Comparison of ENCODE assay signal across 34 cellular contexts in genomic region chr15:29207027-29207757, GRCh38.
"Had no signal": no experiment of that assay in that cellular context is flagged by ENCODE, and none has a peak within 500 bp of the region (broad histone marks: within the 10 kb centered on the region; RNA-seq: fewer than 3 reads in every experiment).

No MANE protein-coding gene starts in this region.

- ATAC-seq: activated CD4-positive, alpha-beta T cell treated with anti-CD3 and anti-CD28 coated beads for 36 hours; activated CD8-positive, alpha-beta memory T cell treated with anti-CD3 and anti-CD28 coated beads, Interleukin-2, amount 10 ng/mL, durations not matched to agents 7 days and 5 days; activated CD8-positive, alpha-beta T cell treated with anti-CD3 and anti-CD28 coated beads, Interleukin-2, amount 10 ng/mL, durations not matched to agents 7 days and 5 days; activated naive CD8-positive, alpha-beta T cell treated with anti-CD3 and anti-CD28 coated beads, Interleukin-2, amount 50 U/mL, for 24 hours; effector memory CD8-positive, alpha-beta T cell; T-helper 17 cell had no signal

- H3K27me3 ChIP-seq: adrenal gland, breast epithelium had no signal

- H3K4me1 ChIP-seq: adrenal gland, breast epithelium had no signal

- H3K36me3 ChIP-seq: adrenal gland, breast epithelium had no signal

- H3K27ac Mint-ChIP-seq: activated CD4-positive, alpha-beta memory T cell treated with anti-CD3 and anti-CD28 coated beads for 36 hours; activated CD4-positive, alpha-beta T cell treated with anti-CD3 and anti-CD28 coated beads for 36 hours; activated CD4-positive, alpha-beta T cell treated with anti-CD3 and anti-CD28 coated beads, Interleukin-2, amount 10 ng/mL, durations not matched to agents 24 days and 14 days; activated CD8-positive, alpha-beta memory T cell treated with anti-CD3 and anti-CD28 coated beads, Interleukin-2, amount 10 ng/mL, durations not matched to agents 7 days and 5 days; activated CD8-positive, alpha-beta T cell treated with anti-CD3 and anti-CD28 coated beads, Interleukin-2, amount 10 ng/mL, durations not matched to agents 7 days and 5 days; activated naive CD4-positive, alpha-beta T cell treated with anti-CD3 and anti-CD28 coated beads for 36 hours; activated naive CD4-positive, alpha-beta T cell treated with anti-CD3 and anti-CD28 coated beads, Interleukin-2, amount 50 U/mL, for 24 hours; activated naive CD8-positive, alpha-beta T cell treated with anti-CD3 and anti-CD28 coated beads for 36 hours; activated naive CD8-positive, alpha-beta T cell treated with anti-CD3 and anti-CD28 coated beads, Interleukin-2, amount 50 U/mL, for 24 hours; activated T-helper 1 cell treated with anti-CD3 and anti-CD28 coated beads, Interleukin-12 subunit alpha, Interleukin-12 subunit beta, Interleukin-2, Interleukin-4 antibody, amounts not matched to agents 30 ng/mL and 10 ng/mL and 1 ng/mL, durations not matched to agents 14 hours and 24 hours and 36 hours; activated T-helper 2 cell treated with anti-CD3 and anti-CD28 coated beads, Interferon-gamma antibody, Interleukin-2, Interleukin-4, amounts not matched to agents 10 μg/mL and 5 μg/mL and 100 μg/mL, durations not matched to agents 14 hours and 24 hours and 36 hours; brain; dendritic cell treated with granulocyte-macrophage colony-stimulating factor and Interleukin-4, amounts not matched to agents 40 ng/mL and 50 ng/mL, for 4 days; effector memory CD8-positive, alpha-beta T cell; T-helper 17 cell; T-helper 2 cell treated with Interferon-gamma antibody and Interleukin-4, amounts not matched to agents 5 μg/mL and 100 μg/mL, for 36 hours had no signal

- H3K27me3 Mint-ChIP-seq: dendritic cell treated with granulocyte-macrophage colony-stimulating factor and Interleukin-4, amounts not matched to agents 40 ng/mL and 50 ng/mL, for 4 days had no signal

- H3K4me3 ChIP-seq: adrenal gland, breast epithelium, coronary artery had no signal

- H3K9me3 Mint-ChIP-seq: activated CD4-positive, alpha-beta memory T cell treated with anti-CD3 and anti-CD28 coated beads for 36 hours; activated CD4-positive, alpha-beta T cell treated with anti-CD3 and anti-CD28 coated beads, Interleukin-2, amount 10 ng/mL, durations not matched to agents 24 days and 14 days; activated naive CD4-positive, alpha-beta T cell treated with anti-CD3 and anti-CD28 coated beads for 36 hours; activated naive CD4-positive, alpha-beta T cell treated with anti-CD3 and anti-CD28 coated beads, Interleukin-2, amount 50 U/mL, for 24 hours; activated naive CD8-positive, alpha-beta T cell treated with anti-CD3 and anti-CD28 coated beads for 36 hours; activated naive CD8-positive, alpha-beta T cell treated with anti-CD3 and anti-CD28 coated beads, Interleukin-2, amount 50 U/mL, for 24 hours; activated T-helper 1 cell treated with anti-CD3 and anti-CD28 coated beads, Interleukin-12 subunit alpha, Interleukin-12 subunit beta, Interleukin-2, Interleukin-4 antibody, amounts not matched to agents 30 ng/mL and 10 ng/mL and 1 ng/mL, durations not matched to agents 14 hours and 24 hours and 36 hours; activated T-helper 2 cell treated with anti-CD3 and anti-CD28 coated beads, Interferon-gamma antibody, Interleukin-2, Interleukin-4, amounts not matched to agents 10 μg/mL and 5 μg/mL and 100 μg/mL, durations not matched to agents 14 hours and 24 hours and 36 hours; central memory CD8-positive, alpha-beta T cell; effector memory CD8-positive, alpha-beta T cell; T-helper 2 cell treated with Interferon-gamma antibody and Interleukin-4, amounts not matched to agents 5 μg/mL and 100 μg/mL, for 36 hours had no signal

- DNase-seq: activated CD4-positive, alpha-beta memory T cell treated with anti-CD3 and anti-CD28 coated beads for 36 hours; activated CD4-positive, alpha-beta T cell treated with anti-CD3 and anti-CD28 coated beads for 36 hours; activated CD4-positive, alpha-beta T cell treated with anti-CD3 and anti-CD28 coated beads, Interleukin-2, amount 10 ng/mL, durations not matched to agents 24 days and 14 days; activated CD4-positive, CD25-positive, alpha-beta regulatory T cell; activated CD4-positive, CD25-positive, alpha-beta regulatory T cell treated with anti-CD3 and anti-CD28 coated beads, Interleukin-2, amount 50 U/mL, for 72 hours; activated CD8-positive, alpha-beta memory T cell treated with anti-CD3 and anti-CD28 coated beads, Interleukin-2, amount 10 ng/mL, durations not matched to agents 7 days and 5 days; activated CD8-positive, alpha-beta memory T cell treated with anti-CD3 and anti-CD28 coated beads, Interleukin-2, amount 50 U/mL, for 4 hours; activated CD8-positive, alpha-beta T cell treated with anti-CD3 and anti-CD28 coated beads, Interleukin-2, amount 10 ng/mL, durations not matched to agents 7 days and 5 days; activated effector memory CD4-positive, alpha-beta T cell treated with anti-CD3 and anti-CD28 coated beads, Interleukin-2, amount 50 U/mL, for 16 hours; activated naive CD4-positive, alpha-beta T cell treated with anti-CD3 and anti-CD28 coated beads for 36 hours; activated naive CD8-positive, alpha-beta T cell treated with anti-CD3 and anti-CD28 coated beads for 36 hours; activated naive CD8-positive, alpha-beta T cell treated with anti-CD3 and anti-CD28 coated beads, Interleukin-2, amount 50 U/mL, for 24 hours; activated T-cell treated with anti-CD3 and anti-CD28 coated beads, Interleukin-2, amount 50 U/mL, for 1 hour; activated T-cell treated with anti-CD3 and anti-CD28 coated beads, Interleukin-2, amount 50 U/mL, for 48 hours; adrenal gland; amygdala; aorta; effector CD4-positive, alpha-beta T cell; effector memory CD8-positive, alpha-beta T cell; foreskin fibroblast; head of caudate nucleus; T-helper 1 cell; T-helper 17 cell; T1000 had no signal

- H3K4me1 Mint-ChIP-seq: activated CD4-positive, alpha-beta T cell treated with anti-CD3 and anti-CD28 coated beads for 36 hours; activated CD4-positive, alpha-beta T cell treated with anti-CD3 and anti-CD28 coated beads, Interleukin-2, amount 10 ng/mL, durations not matched to agents 24 days and 14 days; activated CD8-positive, alpha-beta memory T cell treated with anti-CD3 and anti-CD28 coated beads, Interleukin-2, amount 10 ng/mL, durations not matched to agents 7 days and 5 days; activated naive CD4-positive, alpha-beta T cell treated with anti-CD3 and anti-CD28 coated beads, Interleukin-2, amount 50 U/mL, for 24 hours; activated naive CD8-positive, alpha-beta T cell treated with anti-CD3 and anti-CD28 coated beads for 36 hours; activated naive CD8-positive, alpha-beta T cell treated with anti-CD3 and anti-CD28 coated beads, Interleukin-2, amount 50 U/mL, for 24 hours; central memory CD8-positive, alpha-beta T cell; T-helper 17 cell had no signal

- H3K27ac ChIP-seq: adrenal gland, breast epithelium, coronary artery, epithelial cell of prostate had no signal

- H3K36me3 Mint-ChIP-seq: activated CD4-positive, alpha-beta memory T cell treated with anti-CD3 and anti-CD28 coated beads for 36 hours; activated CD8-positive, alpha-beta memory T cell treated with anti-CD3 and anti-CD28 coated beads, Interleukin-2, amount 10 ng/mL, durations not matched to agents 7 days and 5 days; activated naive CD4-positive, alpha-beta T cell treated with anti-CD3 and anti-CD28 coated beads, Interleukin-2, amount 50 U/mL, for 24 hours; activated naive CD8-positive, alpha-beta T cell treated with anti-CD3 and anti-CD28 coated beads for 36 hours; brain had no signal

- H3K9me3 ChIP-seq: adrenal gland, breast epithelium had no signal

- H3K4me3 Mint-ChIP-seq: activated CD4-positive, alpha-beta memory T cell treated with anti-CD3 and anti-CD28 coated beads for 36 hours; activated CD4-positive, alpha-beta T cell treated with anti-CD3 and anti-CD28 coated beads for 36 hours; activated CD4-positive, alpha-beta T cell treated with anti-CD3 and anti-CD28 coated beads, Interleukin-2, amount 10 ng/mL, durations not matched to agents 24 days and 14 days; activated CD8-positive, alpha-beta memory T cell treated with anti-CD3 and anti-CD28 coated beads, Interleukin-2, amount 10 ng/mL, durations not matched to agents 7 days and 5 days; activated CD8-positive, alpha-beta T cell treated with anti-CD3 and anti-CD28 coated beads, Interleukin-2, amount 10 ng/mL, durations not matched to agents 7 days and 5 days; activated naive CD4-positive, alpha-beta T cell treated with anti-CD3 and anti-CD28 coated beads for 36 hours; activated naive CD4-positive, alpha-beta T cell treated with anti-CD3 and anti-CD28 coated beads, Interleukin-2, amount 50 U/mL, for 24 hours; activated naive CD8-positive, alpha-beta T cell treated with anti-CD3 and anti-CD28 coated beads for 36 hours; activated naive CD8-positive, alpha-beta T cell treated with anti-CD3 and anti-CD28 coated beads, Interleukin-2, amount 50 U/mL, for 24 hours; activated T-helper 1 cell treated with anti-CD3 and anti-CD28 coated beads, Interleukin-12 subunit alpha, Interleukin-12 subunit beta, Interleukin-2, Interleukin-4 antibody, amounts not matched to agents 30 ng/mL and 10 ng/mL and 1 ng/mL, durations not matched to agents 14 hours and 24 hours and 36 hours; brain; central memory CD8-positive, alpha-beta T cell; dendritic cell treated with granulocyte-macrophage colony-stimulating factor and Interleukin-4, amounts not matched to agents 40 ng/mL and 50 ng/mL, for 4 days; effector memory CD8-positive, alpha-beta T cell; T-helper 17 cell; T-helper 2 cell treated with Interferon-gamma antibody and Interleukin-4, amounts not matched to agents 5 μg/mL and 100 μg/mL, for 36 hours had no signal
